8 cellular contexts compared by ENCODE assay signal in the genomic region with DNA sequence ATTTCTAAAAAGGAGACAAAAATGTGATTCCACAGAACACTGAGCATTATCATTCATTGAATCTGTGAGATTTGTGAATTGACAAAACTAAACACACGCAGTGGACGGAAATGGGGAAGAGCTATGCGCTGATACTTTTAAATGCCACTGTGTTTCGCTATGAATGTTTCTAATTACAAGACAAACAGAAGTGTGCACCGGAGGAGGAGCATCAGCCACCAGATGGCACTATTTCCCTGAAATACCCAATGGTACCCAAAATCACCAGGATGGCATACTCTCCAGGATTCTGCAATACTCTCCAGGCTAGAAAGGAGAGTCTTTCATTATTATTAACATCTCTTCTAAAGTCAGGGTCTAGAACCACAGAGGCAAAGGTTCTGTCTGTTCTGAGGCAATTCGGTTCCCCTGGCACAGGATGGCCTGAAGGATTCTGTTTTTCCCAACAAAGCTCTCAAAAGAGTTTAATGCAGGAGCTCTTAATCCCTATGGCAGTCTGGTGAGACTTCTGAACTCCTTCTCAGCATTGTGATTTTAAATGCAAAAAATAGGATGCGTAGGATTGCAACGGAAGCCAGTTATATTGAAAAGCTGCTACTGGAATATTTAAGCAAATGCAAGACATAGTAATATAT. TPM values are rescaled to one million over a fixed set of nuclear protein-coding genes. Genes with fewer than 3 reads are reported as not detected.
DNase-seq lines count a peak whose midpoint lies in the region; ATAC-seq, FAIRE-seq and TF ChIP-seq lines count a peak whose summit lies in the region.

No MANE protein-coding gene starts in this region.

- no peak overlapping the region for H3K14ac ChIP-seq in H1 (ENCODE audit: insufficient read length)

- no peaks in the 10 kb centered on the region for H3K4me1 Mint-ChIP-seq in Calu3 (ENCODE audit: low read depth, unreplicated experiment)

- no peak overlapping the region for H3K4ac ChIP-seq in H1 (replicated peaks; ENCODE audit: insufficient read length, low read depth, low read length)

- H3K36me3 Mint-ChIP-seq in Calu3 (ENCODE audit: insufficient read depth, unreplicated experiment) = no peaks in the 10 kb centered on the region

- TF ChIP-seq CTCF in Calu3 (IDR thresholded peaks at IDR 0.05; ENCODE audit: unreplicated experiment) (peak; percentile 28), H1 (IDR thresholded peaks at IDR 0.05; ENCODE audit: control extremely low read depth in 1 of 3, insufficient read depth in 1 of 3, low read depth in 1 of 3, low read length in 3 of 3) (peak; percentile 18 to 82 (median 76))

- no peak overlapping the region for H4K91ac ChIP-seq in H1 (replicated peaks; ENCODE audit: insufficient read length, low read length)

- no peaks in the 10 kb centered on the region for H3K9me3 ChIP-seq in H1 (ENCODE audit: insufficient read depth in 2 of 2, low read depth in 1 of 2, low read length in 1 of 2)

- H3K9ac ChIP-seq in H1 (replicated peaks in 1 of 4; ENCODE audit: extremely low read depth in 1 of 4, low read depth in 3 of 4, low read length in 3 of 4) = no peak overlapping the region

- TF ChIP-seq EP300 in H1 (IDR thresholded peaks at IDR 0.05; ENCODE audit: borderline replicate concordance in 1 of 2, low read depth in 2 of 2, low read length in 2 of 2) = no peak

- H3K9me3 Mint-ChIP-seq in Calu3 (ENCODE audit: low read depth, unreplicated experiment) = no peaks in the 10 kb centered on the region

- no peak overlapping the region for H3K27ac ChIP-seq in H1 (ENCODE audit: low read depth, low read length)

- no peak overlapping the region for H3K23ac ChIP-seq in H1 (ENCODE audit: insufficient read length)

- CTCF ChIA-PET in Calu3 (lab: Charles Lee) (interaction anchor here (0.6 to 1.3 kb wide), 3 partner anchors 247 to 584 kb away, joined by 3 to 4 read pairs (median 3); no protein-coding TSS in a partner anchor), H1 (lab: Charles Lee; ENCODE audit: partially characterized antibody) (interaction anchor here (0.6 to 3.9 kb wide), 44 partner anchors 12 to 1521 kb away, joined by 3 to 50 read pairs (median 4); no protein-coding TSS in a partner anchor)

- H2AK5ac ChIP-seq in H1 (ENCODE audit: low read depth, low read length) = no peak overlapping the region

- 28% methylated on average over 8 of the region's 8 CpGs; no CpG with 5 or more reads in 1 of the 2 experiments for WGBS in H1 (ENCODE audit: extremely low coverage in 1 of 2, insufficient coverage in 1 of 2, insufficient read length in 1 of 2, insufficient replicate concordance in 2 of 2, low coverage in 1 of 2, low lambda C conversion rate in 2 of 2, missing lambda C conversion rate in 1 of 2), 2 experiments

- H2BK20ac ChIP-seq in H1 (ENCODE audit: low read length) = no peak overlapping the region

- H3K4me3 Mint-ChIP-seq in Calu3 (ENCODE audit: low read depth, unreplicated experiment) = no peak overlapping the region

- H3K23me2 ChIP-seq in H1 (ENCODE audit: low read depth, low read length) = no peaks in the 10 kb centered on the region

- no peak overlapping the region for H2BK120ac ChIP-seq in H1 (replicated peaks; ENCODE audit: low read depth, low read length)

- H2BK15ac ChIP-seq in H1 (ENCODE audit: low read length) = no peak overlapping the region

- H2AFZ ChIP-seq in H1 (ENCODE audit: low read length) = no peak overlapping the region

- H3K4me1 ChIP-seq in H1 (replicated peaks in 1 of 4; ENCODE audit: control insufficient read depth in 3 of 4, insufficient read depth in 4 of 4, low read length in 3 of 4) = no peaks in the 10 kb centered on the region

- no peaks in the 10 kb centered on the region for H4K20me1 ChIP-seq in H1 (replicated peaks in 1 of 2; ENCODE audit: control insufficient read depth in 1 of 2, insufficient read depth in 2 of 2, low read length in 2 of 2)

- peak; percentile 94 for ATAC-seq in GM19463 (IDR thresholded peaks at IDR 0.05; ENCODE audit: unreplicated experiment)
- peak; percentile 94 for ATAC-seq in HG03521 (IDR thresholded peaks at IDR 0.05; ENCODE audit: unreplicated experiment)

- peak; percentile 89 to 91 for TF ChIP-seq RAD21 in H1 (IDR thresholded peaks at IDR 0.05 in 1 of 2, conservative IDR thresholded peaks at IDR 0.05 in 1 of 2; ENCODE audit: low read depth in 2 of 2, low read length in 2 of 2)

- no peak for TF ChIP-seq POLR2A in H1 (IDR thresholded peaks at IDR 0.05; ENCODE audit: control extremely low read depth in 1 of 2, low read depth in 2 of 2, low read length in 2 of 2)

- no peaks in the 10 kb centered on the region for H3K79me1 ChIP-seq in H1 (ENCODE audit: low read depth, low read length)

- intact Hi-C loops in Calu3 (cut with micrococcal nuclease; ENCODE audit: unreplicated experiment) = loop anchor here (2.0 to 5.0 kb wide), 2 partner anchors 323 to 585 kb away; no protein-coding TSS in a partner anchor

- H3K27me3 ChIP-seq in H1 (replicated peaks in 1 of 4; ENCODE audit: control insufficient read depth in 3 of 4, extremely low read depth in 1 of 4, insufficient read depth in 3 of 4, low read length in 3 of 4) = no peaks in the 10 kb centered on the region

- no TSS peak for BruUV-seq in Calu3 (replicated peaks; lab: Mats Ljungman, UMichigan)

- no peak overlapping the region for H3K56ac ChIP-seq in H1 (replicated peaks; ENCODE audit: insufficient read length, low read depth, low read length)

- no peaks in the 10 kb centered on the region for H3K79me2 ChIP-seq in H1 (ENCODE audit: control insufficient read depth in 1 of 2, insufficient read depth in 2 of 2, low read length in 2 of 2)

- POLR2A ChIA-PET in H1 (lab: Charles Lee; ENCODE audit: partially characterized antibody) = no interaction called here

- FAIRE-seq in H1 (lab: Jason Lieb, UNC) = peak; percentile 93

- H4K8ac ChIP-seq in H1 (ENCODE audit: extremely low read depth, insufficient read depth, low read length) = no peak overlapping the region

- H3K4me2 ChIP-seq in H1 (ENCODE audit: insufficient read depth in 1 of 2, low read depth in 2 of 2, low read length in 2 of 2) = no peak overlapping the region

- H2BK5ac ChIP-seq in H1 (ENCODE audit: low read depth, low read length) = no peak overlapping the region

- H3K36me3 ChIP-seq in H1 (ENCODE audit: control insufficient read depth in 2 of 4, insufficient read depth in 4 of 4, low read length in 3 of 4) = no peaks in the 10 kb centered on the region

- no peak overlapping the region for H3K27ac Mint-ChIP-seq in Calu3 (ENCODE audit: unreplicated experiment)

- no peak overlapping the region for H2BK12ac ChIP-seq in H1 (ENCODE audit: low read depth, low read length)

- H4K5ac ChIP-seq in H1 (ENCODE audit: insufficient read length, low read depth, low read length) = no peak overlapping the region

- peaks cover 62% of the 10 kb centered on the region for H3K27me3 Mint-ChIP-seq in Calu3 (ENCODE audit: unreplicated experiment)

- DNase-seq in Calu3 (peak; percentile 62), NCI-H69 (lab: John Stamatoyannopoulos, UW) (peak; percentile 86), H1 (ENCODE audit: low read depth in 1 of 2, low spot score in 2 of 2) (peak in 1 of 2 experiments; percentile 78), middle frontal gyrus (ENCODE audit: extremely low spot score, low spot score) (peak; percentile 77)
- peak; percentile 63 to 73 for DNase-seq in activated CD4-positive, alpha-beta T cell treated with anti-CD3 and anti-CD28 coated beads, Interleukin-2, amount 50 U/mL, for 48 hours
- peak; percentile 23 for DNase-seq in stimulated activated CD8-positive, alpha-beta memory T cell treated with anti-CD3 and anti-CD28 coated beads, Interleukin-7, amount 100 ng/mL, for 24 hours (ENCODE audit: low read depth)

- H3K18ac ChIP-seq in H1 (ENCODE audit: extremely low read depth, low read length) = no peak overlapping the region

- H3K4me3 ChIP-seq in H1 (ENCODE audit: extremely low read depth in 1 of 4, insufficient read depth in 2 of 4, low read depth in 3 of 4, low read length in 4 of 4) = no peak overlapping the region

TF ChIP-seq in H1, 55 proteins besides CTCF, POLR2A, EP300 and RAD21 (continues in another document):
- TF ChIP-seq BRCA1 (IDR thresholded peaks at IDR 0.05; ENCODE audit: low read depth, low read length) = no peak; the same call in 1 of the 2 replicates
- no peak for TF ChIP-seq SIN3A (conservative IDR thresholded peaks at IDR 0.05 in 1 of 2, IDR thresholded peaks at IDR 0.05 in 1 of 2; ENCODE audit: low read depth in 1 of 2, low read length in 2 of 2)
- TF ChIP-seq SP2 (IDR thresholded peaks at IDR 0.05; ENCODE audit: low read length) = no peak
- TF ChIP-seq TEAD4 (IDR thresholded peaks at IDR 0.05; ENCODE audit: low read depth, low read length) = 0 out of 2 replicates have a peak, but pooled peaks have one; percentile 49
- TF ChIP-seq CREB1 (IDR thresholded peaks at IDR 0.05) = no peak
- TF ChIP-seq ASH2L (IDR thresholded peaks at IDR 0.05; ENCODE audit: low read length) = no peak
- no peak for TF ChIP-seq BACH1 (IDR thresholded peaks at IDR 0.05; ENCODE audit: low read length)
- no peak for TF ChIP-seq SIRT6 (IDR thresholded peaks at IDR 0.05; ENCODE audit: low read length)
- TF ChIP-seq KDM5A (IDR thresholded peaks at IDR 0.05; ENCODE audit: low read length) = no peak
- no peak for TF ChIP-seq RFX5 (IDR thresholded peaks at IDR 0.05; ENCODE audit: borderline replicate concordance, low read depth, low read length)
- no peak for TF ChIP-seq JUND (IDR thresholded peaks at IDR 0.05; ENCODE audit: low read length)
- TF ChIP-seq BCL11A (IDR thresholded peaks at IDR 0.05; ENCODE audit: low read depth in 2 of 2, low read length in 2 of 2) = no peak
- no peak for TF ChIP-seq MAX (IDR thresholded peaks at IDR 0.05)
- TF ChIP-seq HDAC2 (IDR thresholded peaks at IDR 0.05; ENCODE audit: borderline replicate concordance in 1 of 2, low read depth in 2 of 2, low read length in 2 of 2) = no peak
- no peak for TF ChIP-seq POU5F1 (IDR thresholded peaks at IDR 0.05; ENCODE audit: low read depth, low read length)
- TF ChIP-seq SP4 (IDR thresholded peaks at IDR 0.05; ENCODE audit: low read length) = no peak
- TF ChIP-seq CEBPB (IDR thresholded peaks at IDR 0.05; ENCODE audit: low read depth, low read length) = peak; percentile 58; the same call in 1 of the 2 replicates

RNA-seq across cellular contexts. Expression of gene PUM3, which starts 13.8 kb away (rescaled TPM):
- total RNA-seq in Calu3 (2022) = 48.9 and 56.3 TPM in 2 replicates
- total RNA-seq in H1 (2021; fragmentation: NEBNext Ultra II Directional; extraction: Animal tissue kit (Norgen Biotek cat#: 25700)) = 85.6 and 96.2 TPM in 2 replicates
- polyA plus RNA-seq in H1 (2011; rRNA removed) = 13.4 and 18.8 TPM in 2 replicates
- 39.5 TPM for polyA plus RNA-seq in H1 (2011; cell fraction: cytosol; rRNA removed)
- 20.2 TPM for polyA plus RNA-seq in H1 (2011; cell fraction: nucleus; rRNA removed)
- polyA plus RNA-seq in H1 (2012, experiment 1 of 2) = 43.4 to 94.0 TPM (median 52.3 TPM) in 4 replicates
- 3.2 TPM for polyA plus RNA-seq in H1 (2012, experiment 2 of 2)
- polyA plus RNA-seq in H1 (2013, experiment 1 of 2) = 81.6 TPM
- 79.8 TPM for polyA plus RNA-seq in H1 (2013, experiment 2 of 2)
- polyA minus RNA-seq in H1 (2011; rRNA and poly(A)+ RNA removed) = 37.8 and 56.9 TPM in 2 replicates
- polyA minus RNA-seq in H1 (2011; cell fraction: cytosol; rRNA and poly(A)+ RNA removed) = 27.0 TPM
- polyA minus RNA-seq in H1 (2011; cell fraction: nucleus; rRNA and poly(A)+ RNA removed) = 97.5 TPM
